Comparison of ENCODE assay signal across 1 cellular context in the genomic region with DNA sequence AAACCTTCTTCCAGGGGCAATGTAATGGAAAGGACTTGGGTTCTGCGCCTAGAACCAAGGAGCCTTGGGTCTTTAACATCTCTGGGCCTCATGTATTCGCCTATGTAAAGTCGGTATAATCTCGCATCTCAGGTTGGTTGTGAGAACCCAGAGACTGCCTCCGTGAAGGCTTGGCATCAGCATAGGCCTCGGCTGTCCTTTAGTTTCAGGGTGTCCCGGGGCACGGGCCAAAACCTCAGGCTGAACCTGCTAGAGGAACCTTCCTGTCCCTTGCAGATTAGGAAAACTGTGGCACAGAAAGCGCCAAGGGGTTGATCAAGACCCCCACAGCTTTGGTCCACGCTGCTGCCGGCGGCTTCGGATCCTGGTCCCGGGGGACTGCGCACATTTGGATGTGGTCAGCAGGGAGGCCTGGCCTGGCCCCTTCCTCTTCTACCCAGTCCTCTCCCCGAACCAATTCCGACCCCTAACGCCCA.
A peak's percentile ranks its signal among the peaks of the same experiment; 100 is the strongest.
TF ChIP-seq lines count a peak whose summit lies in the region.

No MANE protein-coding gene starts in this region.

TF ChIP-seq in HepG2, 621 proteins besides CTCF, POLR2A, EP300 and RAD21 (continued from another document and continues in another):
- no peak for TF ChIP-seq CAMTA2 (CRISPR knock-in tag; IDR thresholded peaks at IDR 0.05; ENCODE audit: borderline replicate concordance)
- TF ChIP-seq ZNF451 (CRISPR knock-in tag; IDR thresholded peaks at IDR 0.05): no peak
- TF ChIP-seq ARNTL (CRISPR knock-in tag; IDR thresholded peaks at IDR 0.05): peak; percentile 71; the same call in 1 of the 2 replicates
- TF ChIP-seq ZBTB37 (CRISPR knock-in tag; IDR thresholded peaks at IDR 0.05): no peak
- TF ChIP-seq ZNF124 (CRISPR knock-in tag; IDR thresholded peaks at IDR 0.05): no peak
- TF ChIP-seq ZFP1 (CRISPR knock-in tag; IDR thresholded peaks at IDR 0.05): no peak
- TF ChIP-seq MED13 (CRISPR knock-in tag; IDR thresholded peaks at IDR 0.05): 0 out of 2 replicates have a peak, but pooled peaks have one; percentile 10
- TF ChIP-seq, protein P1, sequence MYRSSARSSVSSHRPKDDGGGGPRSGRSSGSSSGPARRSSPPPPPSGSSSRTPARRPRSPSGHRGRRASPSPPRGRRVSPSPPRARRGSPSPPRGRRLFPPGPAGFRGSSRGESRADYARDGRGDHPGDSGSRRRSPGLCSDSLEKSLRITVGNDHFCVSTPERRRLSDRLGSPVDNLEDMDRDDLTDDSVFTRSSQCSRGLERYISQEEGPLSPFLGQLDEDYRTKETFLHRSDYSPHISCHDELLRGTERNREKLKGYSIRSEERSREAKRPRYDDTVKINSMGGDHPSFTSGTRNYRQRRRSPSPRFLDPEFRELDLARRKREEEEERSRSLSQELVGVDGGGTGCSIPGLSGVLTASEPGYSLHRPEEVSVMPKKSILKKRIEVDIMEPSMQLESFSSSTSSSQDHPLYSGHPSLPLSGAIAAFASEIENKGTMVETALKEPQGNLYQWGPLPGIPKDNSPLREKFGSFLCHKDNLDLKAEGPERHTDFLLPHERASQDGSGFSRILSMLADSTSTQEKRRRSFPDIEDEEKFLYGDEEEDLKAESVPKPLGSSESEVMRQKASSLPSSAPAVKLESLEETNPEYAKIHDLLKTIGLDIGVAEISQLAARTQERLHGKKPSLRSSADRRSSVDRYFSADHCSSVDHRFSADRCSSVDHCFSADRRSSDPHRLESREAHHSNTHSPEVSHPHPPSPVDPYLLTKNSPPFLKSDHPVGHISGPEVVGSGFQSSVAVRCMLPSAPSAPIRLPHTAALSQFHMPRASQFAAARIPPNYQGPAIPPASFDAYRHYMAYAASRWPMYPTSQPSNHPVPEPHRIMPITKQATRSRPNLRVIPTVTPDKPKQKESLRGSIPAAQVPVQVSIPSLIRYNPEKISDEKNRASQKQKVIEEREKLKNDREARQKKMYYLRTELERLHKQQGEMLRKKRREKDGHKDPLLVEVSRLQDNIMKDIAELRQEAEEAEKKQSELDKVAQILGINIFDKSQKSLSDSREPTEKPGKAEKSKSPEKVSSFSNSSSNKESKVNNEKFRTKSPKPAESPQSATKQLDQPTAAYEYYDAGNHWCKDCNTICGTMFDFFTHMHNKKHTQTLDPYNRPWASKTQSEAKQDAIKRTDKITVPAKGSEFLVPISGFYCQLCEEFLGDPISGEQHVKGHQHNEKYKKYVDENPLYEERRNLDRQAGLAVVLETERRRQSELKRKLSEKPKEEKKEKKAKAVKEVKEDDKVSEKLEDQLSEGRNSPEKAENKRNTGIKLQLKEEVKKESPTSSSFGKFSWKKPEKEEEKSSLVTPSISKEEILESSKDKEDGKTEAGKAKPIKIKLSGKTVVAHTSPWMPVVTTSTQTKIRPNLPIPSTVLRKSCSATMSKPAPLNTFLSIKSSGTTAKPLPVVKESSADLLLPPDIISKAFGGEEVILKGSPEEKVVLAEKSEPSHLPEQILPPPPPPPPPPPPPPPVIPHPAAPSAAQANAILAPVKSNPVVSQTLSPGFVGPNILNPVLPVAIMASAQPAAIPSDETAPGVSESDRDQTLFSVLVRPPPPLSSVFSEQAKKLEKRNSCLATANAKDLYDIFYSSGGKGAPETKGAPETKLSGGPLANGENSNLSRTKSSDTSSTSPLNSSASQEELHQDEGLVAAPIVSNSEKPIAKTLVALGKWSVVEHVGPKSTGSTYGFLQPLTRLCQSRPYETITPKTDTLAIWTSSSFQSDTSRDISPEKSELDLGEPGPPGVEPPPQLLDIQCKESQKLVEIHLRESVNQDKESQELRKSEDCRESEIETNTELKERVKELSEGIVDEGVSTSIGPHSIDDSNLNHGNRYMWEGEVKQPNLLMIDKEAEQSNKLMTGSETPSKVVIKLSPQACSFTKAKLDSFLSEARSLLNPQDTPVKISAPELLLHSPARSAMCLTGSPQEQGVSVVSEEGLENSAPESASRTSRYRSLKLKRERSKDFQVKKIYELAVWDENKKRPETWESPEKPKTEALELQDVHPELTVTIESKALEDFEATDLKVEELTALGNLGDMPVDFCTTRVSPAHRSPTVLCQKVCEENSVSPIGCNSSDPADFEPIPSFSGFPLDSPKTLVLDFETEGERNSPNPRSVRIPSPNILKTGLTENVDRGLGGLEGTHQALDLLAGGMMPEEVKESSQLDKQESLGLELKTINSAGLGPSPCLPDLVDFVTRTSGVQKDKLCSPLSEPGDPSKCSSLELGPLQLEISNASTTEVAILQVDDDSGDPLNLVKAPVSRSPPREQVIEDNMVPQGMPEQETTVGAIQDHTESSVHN (CRISPR knock-in tag; IDR thresholded peaks at IDR 0.05): peak; percentile 85
- no peak for TF ChIP-seq DPF2 (CRISPR knock-in tag; IDR thresholded peaks at IDR 0.05; ENCODE audit: borderline replicate concordance, low read depth)
- TF ChIP-seq ZNF484 (CRISPR knock-in tag; IDR thresholded peaks at IDR 0.05; ENCODE audit: borderline replicate concordance, low read depth): 0 out of 2 replicates have a peak, but pooled peaks have one; percentile 38
- TF ChIP-seq TP53 (CRISPR knock-in tag; conservative IDR thresholded peaks at IDR 0.05): peak; percentile 51; the same call in 1 of the 2 replicates
- no peak for TF ChIP-seq ZNF382 (CRISPR knock-in tag; IDR thresholded peaks at IDR 0.05; ENCODE audit: borderline replicate concordance)
- TF ChIP-seq, protein P2, sequence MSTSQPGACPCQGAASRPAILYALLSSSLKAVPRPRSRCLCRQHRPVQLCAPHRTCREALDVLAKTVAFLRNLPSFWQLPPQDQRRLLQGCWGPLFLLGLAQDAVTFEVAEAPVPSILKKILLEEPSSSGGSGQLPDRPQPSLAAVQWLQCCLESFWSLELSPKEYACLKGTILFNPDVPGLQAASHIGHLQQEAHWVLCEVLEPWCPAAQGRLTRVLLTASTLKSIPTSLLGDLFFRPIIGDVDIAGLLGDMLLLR (CRISPR knock-in tag; IDR thresholded peaks at IDR 0.05): 0 out of 2 replicates have a peak, but pooled peaks have one; percentile 74
- TF ChIP-seq, protein P3, sequence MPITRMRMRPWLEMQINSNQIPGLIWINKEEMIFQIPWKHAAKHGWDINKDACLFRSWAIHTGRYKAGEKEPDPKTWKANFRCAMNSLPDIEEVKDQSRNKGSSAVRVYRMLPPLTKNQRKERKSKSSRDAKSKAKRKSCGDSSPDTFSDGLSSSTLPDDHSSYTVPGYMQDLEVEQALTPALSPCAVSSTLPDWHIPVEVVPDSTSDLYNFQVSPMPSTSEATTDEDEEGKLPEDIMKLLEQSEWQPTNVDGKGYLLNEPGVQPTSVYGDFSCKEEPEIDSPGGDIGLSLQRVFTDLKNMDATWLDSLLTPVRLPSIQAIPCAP (CRISPR knock-in tag; IDR thresholded peaks at IDR 0.05; ENCODE audit: low read depth): peak; percentile 58; the same call in 1 of the 2 replicates
- TF ChIP-seq ZNF615 (CRISPR knock-in tag; IDR thresholded peaks at IDR 0.05; ENCODE audit: borderline replicate concordance): 0 out of 2 replicates have a peak, but pooled peaks have one; percentile 29
- no peak for TF ChIP-seq ATF7 (IDR thresholded peaks at IDR 0.05)
- TF ChIP-seq ATF7 (CRISPR knock-in tag; IDR thresholded peaks at IDR 0.05): peak; percentile 68; the same call in 1 of the 2 replicates
- TF ChIP-seq ZNF589 (CRISPR knock-in tag; conservative IDR thresholded peaks at IDR 0.05): no peak
- TF ChIP-seq NR2F6 (IDR thresholded peaks at IDR 0.05): no peak
- TF ChIP-seq NR2F6 (CRISPR knock-in tag; IDR thresholded peaks at IDR 0.05): no peak
- TF ChIP-seq MAFF (IDR thresholded peaks at IDR 0.05; ENCODE audit: low read depth, low read length): no peak
- TF ChIP-seq, protein P4, sequence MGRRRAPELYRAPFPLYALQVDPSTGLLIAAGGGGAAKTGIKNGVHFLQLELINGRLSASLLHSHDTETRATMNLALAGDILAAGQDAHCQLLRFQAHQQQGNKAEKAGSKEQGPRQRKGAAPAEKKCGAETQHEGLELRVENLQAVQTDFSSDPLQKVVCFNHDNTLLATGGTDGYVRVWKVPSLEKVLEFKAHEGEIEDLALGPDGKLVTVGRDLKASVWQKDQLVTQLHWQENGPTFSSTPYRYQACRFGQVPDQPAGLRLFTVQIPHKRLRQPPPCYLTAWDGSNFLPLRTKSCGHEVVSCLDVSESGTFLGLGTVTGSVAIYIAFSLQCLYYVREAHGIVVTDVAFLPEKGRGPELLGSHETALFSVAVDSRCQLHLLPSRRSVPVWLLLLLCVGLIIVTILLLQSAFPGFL (CRISPR knock-in tag; IDR thresholded peaks at IDR 0.05): peak; percentile 66; the same call in 1 of the 2 replicates
- no peak for TF ChIP-seq KDM3A (CRISPR knock-in tag; IDR thresholded peaks at IDR 0.05; ENCODE audit: low read depth)
- TF ChIP-seq MEIS1 (CRISPR knock-in tag; IDR thresholded peaks at IDR 0.05; ENCODE audit: borderline replicate concordance): peak; percentile 13; the same call in 1 of the 2 replicates
- no peak for TF ChIP-seq FOXK2 (IDR thresholded peaks at IDR 0.05)
- TF ChIP-seq ZNF660 (CRISPR knock-in tag; IDR thresholded peaks at IDR 0.05; ENCODE audit: borderline replicate concordance, low read depth): no peak
- TF ChIP-seq, protein P5, sequence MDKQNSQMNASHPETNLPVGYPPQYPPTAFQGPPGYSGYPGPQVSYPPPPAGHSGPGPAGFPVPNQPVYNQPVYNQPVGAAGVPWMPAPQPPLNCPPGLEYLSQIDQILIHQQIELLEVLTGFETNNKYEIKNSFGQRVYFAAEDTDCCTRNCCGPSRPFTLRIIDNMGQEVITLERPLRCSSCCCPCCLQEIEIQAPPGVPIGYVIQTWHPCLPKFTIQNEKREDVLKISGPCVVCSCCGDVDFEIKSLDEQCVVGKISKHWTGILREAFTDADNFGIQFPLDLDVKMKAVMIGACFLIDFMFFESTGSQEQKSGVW (CRISPR knock-in tag; IDR thresholded peaks at IDR 0.05; ENCODE audit: borderline replicate concordance): no peak
- peak; percentile 35; the same call in 1 of the 2 replicates for TF ChIP-seq ZBTB10 (CRISPR knock-in tag; IDR thresholded peaks at IDR 0.05; ENCODE audit: borderline replicate concordance)
- TF ChIP-seq ZFYVE20 (CRISPR knock-in tag; IDR thresholded peaks at IDR 0.05; ENCODE audit: borderline replicate concordance, low read depth): no peak
- TF ChIP-seq ZMYM3 (CRISPR knock-in tag; IDR thresholded peaks at IDR 0.05): no peak
- 0 out of 2 replicates have a peak, but pooled peaks have one; percentile 11 for TF ChIP-seq ZNF317 (CRISPR knock-in tag; IDR thresholded peaks at IDR 0.05)
- TF ChIP-seq ZNF513 (CRISPR knock-in tag; conservative IDR thresholded peaks at IDR 0.05): peak; percentile 34; the same call in 1 of the 2 replicates
